In the genomic region with DNA sequence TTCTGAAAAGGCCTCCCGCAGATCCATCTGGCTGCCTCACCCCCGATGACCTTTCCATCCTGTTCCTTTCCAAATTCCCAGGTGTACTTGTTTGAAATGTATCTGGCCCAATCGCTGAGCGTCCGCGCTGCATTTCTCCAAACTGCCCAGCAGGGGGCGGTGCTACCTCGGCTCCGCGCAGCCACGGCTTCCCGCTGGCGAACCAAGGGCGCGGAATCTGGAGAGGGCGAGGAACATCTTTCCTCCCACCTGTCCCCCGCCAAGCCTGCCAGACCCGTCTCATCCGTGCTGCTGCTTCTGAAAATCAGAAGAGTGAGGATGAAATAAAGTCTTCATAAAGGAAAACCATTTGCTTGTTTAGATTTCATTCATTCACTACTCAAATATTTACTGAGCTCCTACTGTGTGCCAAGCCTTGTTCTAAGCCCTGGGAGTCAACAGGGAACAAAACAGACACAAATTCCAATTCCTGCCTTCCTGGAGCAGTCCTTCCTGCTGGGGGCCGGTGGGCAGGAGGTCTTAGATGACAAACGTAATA, we compare ENCODE assay signal across 8 cellular contexts. TPM values are rescaled to one million over a fixed set of nuclear protein-coding genes. Genes with fewer than 3 reads are reported as not detected.
DNase-seq lines count a peak whose midpoint lies in the region; ATAC-seq and TF ChIP-seq lines count a peak whose summit lies in the region.

No MANE protein-coding gene starts in this region.

- H3K4me3 ChIP-seq in MG63: no peak overlapping the region
- H3K4me3 ChIP-seq in astrocyte of the spinal cord (ENCODE audit: low read depth, low read length): no peak overlapping the region
- peak overlapping the region; percentile 52 for H3K4me3 ChIP-seq in iPS-11a (ENCODE audit: low read depth, low read length)

- H3K27ac Mint-ChIP-seq in T-helper 2 cell treated with Interferon-gamma antibody and Interleukin-4, amounts not matched to agents 5 μg/mL and 100 μg/mL, for 36 hours: no peak overlapping the region

- no peak overlapping the region for H3K4me3 Mint-ChIP-seq in T-helper 2 cell treated with Interferon-gamma antibody and Interleukin-4, amounts not matched to agents 5 μg/mL and 100 μg/mL, for 36 hours

- H3K36me3 ChIP-seq in MG63: no peaks in the 10 kb centered on the region

- H3K9me3 ChIP-seq in MG63: no peaks in the 10 kb centered on the region

- no peaks in the 10 kb centered on the region; the same call in 1 of the 2 replicates for H3K27me3 ChIP-seq in MG63

- peak; percentile 93 for DNase-seq in G401 (ENCODE audit: low spot score)
- peak; percentile 29 for DNase-seq in MG63
- DNase-seq in T-helper 2 cell treated with Interferon-gamma antibody and Interleukin-4, amounts not matched to agents 5 μg/mL and 100 μg/mL, for 36 hours (ENCODE audit: low spot score): peak; percentile 15
- DNase-seq in astrocyte of the spinal cord (ENCODE audit: low read depth, low spot score): peak; percentile 34
- DNase-seq in stimulated activated CD4-positive, alpha-beta T cell treated with anti-CD3 and anti-CD28 coated beads, Interleukin-15, amount 100 ng/mL, for 24 hours: peak; percentile 68
- no peak for DNase-seq in GF-D8 (lab: John Stamatoyannopoulos, UW)

- H3K4me1 Mint-ChIP-seq in T-helper 2 cell treated with Interferon-gamma antibody and Interleukin-4, amounts not matched to agents 5 μg/mL and 100 μg/mL, for 36 hours (ENCODE audit: low read depth): no peaks in the 10 kb centered on the region

- no peak for ATAC-seq in GM18502 (IDR thresholded peaks at IDR 0.05; ENCODE audit: poor library complexity, unreplicated experiment)

- H3K27me3 Mint-ChIP-seq in T-helper 2 cell treated with Interferon-gamma antibody and Interleukin-4, amounts not matched to agents 5 μg/mL and 100 μg/mL, for 36 hours (ENCODE audit: low read depth): peaks cover 9% of the 10 kb centered on the region

- in situ Hi-C loops in G401 (cut with HindIII; ENCODE audit: low sequenced_read_pairs): no loop called here
- in situ Hi-C loops in astrocyte of the spinal cord (cut with HindIII; ENCODE audit: low sequenced_read_pairs): no loop called here

- no peaks in the 10 kb centered on the region for H3K9me3 Mint-ChIP-seq in T-helper 2 cell treated with Interferon-gamma antibody and Interleukin-4, amounts not matched to agents 5 μg/mL and 100 μg/mL, for 36 hours

- TF ChIP-seq CTCF in astrocyte of the spinal cord (IDR thresholded peaks at IDR 0.05; ENCODE audit: low read depth, low read length): peak; percentile 98

- H3K36me3 Mint-ChIP-seq in T-helper 2 cell treated with Interferon-gamma antibody and Interleukin-4, amounts not matched to agents 5 μg/mL and 100 μg/mL, for 36 hours (ENCODE audit: low read depth): no peaks in the 10 kb centered on the region

RNA-seq across cellular contexts. Expression of a gene that starts 16.8 kb away (rescaled TPM):
- total RNA-seq in G401 (2014; rRNA removed; shearing (Covaris generic)): not detected in 2 replicates
- not detected in 2 replicates for total RNA-seq in MG63 (2014; rRNA removed; shearing (Covaris generic); ENCODE audit: low replicate concordance)
